In genomic region chr3:14921034-14921616, GRCh38 we compare ENCODE assay signal across 7 cellular contexts. TPM values are rescaled to one million over a fixed set of nuclear protein-coding genes. Genes with fewer than 3 reads are reported as not detected.
DNase-seq lines count a peak whose midpoint lies in the region; ATAC-seq and TF ChIP-seq lines count a peak whose summit lies in the region.

No MANE protein-coding gene starts in this region.

- no peak overlapping the region for H3K4me2 ChIP-seq in mammary epithelial cell (ENCODE audit: insufficient read depth, low read depth, low read length)

- H3K27me3 Mint-ChIP-seq in activated B cell treated with CpG ODN at 0.5 μM for 24 hours, result peaks cover 5% of the 10 kb centered on the region

- dilution Hi-C loops in mammary epithelial cell (cut with HindIII; ENCODE audit: low sequenced_read_pairs), result loop anchor here (5.0 kb wide), 1 partner anchor 134 kb away; no protein-coding TSS in a partner anchor

- H3K27ac Mint-ChIP-seq in activated B cell treated with CpG ODN at 0.5 μM for 24 hours, result no peak overlapping the region

- H3K9me3 ChIP-seq in mammary epithelial cell (replicated peaks; ENCODE audit: insufficient read depth, low read length), result no peaks in the 10 kb centered on the region

- intact Hi-C loops in activated B cell treated with CpG ODN at 0.5 μM for 24 hours (cut with micrococcal nuclease) (loop anchor here (1.0 to 2.0 kb wide), 6 partner anchors 130 to 1025 kb away; no protein-coding TSS in a partner anchor), mammary epithelial cell (cut with micrococcal nuclease) (loop anchor here (1.0 to 5.0 kb wide), 7 partner anchors 130 to 1264 kb away; no protein-coding TSS in a partner anchor)

- no peaks in the 10 kb centered on the region for H3K36me3 ChIP-seq in mammary epithelial cell (ENCODE audit: insufficient read depth, low read length)

- H3K36me3 Mint-ChIP-seq in activated B cell treated with CpG ODN at 0.5 μM for 24 hours (ENCODE audit: low read depth), result no peaks in the 10 kb centered on the region

- H3K27me3 ChIP-seq in mammary epithelial cell (ENCODE audit: insufficient read depth, low read length), result peaks cover 4% of the 10 kb centered on the region

- in situ Hi-C loops in GM13976 (cut with MboI; ENCODE audit: low sequenced_read_pairs, unreplicated experiment) (loop anchor here (10.0 to 25.0 kb wide), 2 partner anchors 126 to 259 kb away; partner anchors contain the start of gene CCDC174), mammary epithelial cell (cut with MboI; ENCODE audit: low sequenced_read_pairs in 2 of 2) (loop anchor here (10.0 to 25.0 kb wide), 4 partner anchors 114 to 409 kb away; partner anchors contain the start of gene C3orf20 (in 2 of the 2))

- POLR2A ChIA-PET in activated B cell treated with CpG ODN at 0.5 μM for 24 hours (lab: Charles Lee), result interaction anchor here (0.9 to 1.1 kb wide), 2 partner anchors 26 to 27 kb away, joined by 3 read pairs; no protein-coding TSS in a partner anchor

- no peak overlapping the region for H3K4me3 ChIP-seq in mammary epithelial cell (replicated peaks in 1 of 3; ENCODE audit: insufficient read depth in 1 of 3, low read depth in 2 of 3, low read length in 3 of 3)

- no peaks in the 10 kb centered on the region for H3K4me1 Mint-ChIP-seq in activated B cell treated with CpG ODN at 0.5 μM for 24 hours

- H3K4me1 ChIP-seq in mammary epithelial cell (ENCODE audit: insufficient read depth, low read length), result peaks cover 5% of the 10 kb centered on the region

- DNase-seq in GM13976 (ENCODE audit: low spot score) (peak; percentile 88), NCI-H2227 (lab: John Stamatoyannopoulos, UW; ENCODE audit: unreplicated experiment) (peak; percentile 86), activated B cell treated with CpG ODN at 0.5 μM for 24 hours (peak; percentile 72), mammary epithelial cell (peak; percentile 69), islet precursor cell (peak; percentile 93)
- DNase-seq in stimulated activated CD4-positive, alpha-beta T cell treated with anti-CD3 and anti-CD28 coated beads, Interleukin-15, amount 100 ng/mL, for 48 hours (ENCODE audit: low read depth in 2 of 2), result peak; percentile 69 to 70

- ATAC-seq in HG03039 (IDR thresholded peaks at IDR 0.05; ENCODE audit: unreplicated experiment) (peak; percentile 49), activated B cell treated with CpG ODN at 0.5 μM for 24 hours (ENCODE audit: low read depth) (peak; percentile 98)

- TF ChIP-seq CTCF in GM13976 (IDR thresholded peaks at IDR 0.05; ENCODE audit: borderline replicate concordance, control extremely low read depth, extremely low read depth, insufficient read depth, missing control alignments) (peak; percentile 90), activated B cell treated with CpG ODN at 0.5 μM for 24 hours (IDR thresholded peaks at IDR 0.05) (peak; percentile 40), mammary epithelial cell (conservative IDR thresholded peaks at IDR 0.05 in 1 of 2, IDR thresholded peaks at IDR 0.05 in 1 of 2; ENCODE audit: extremely low read depth in 1 of 2, insufficient read depth in 1 of 2, low read depth in 1 of 2, low read length in 2 of 2) (peak; percentile 85 to 99)

- H3K27ac ChIP-seq in mammary epithelial cell (ENCODE audit: insufficient read depth, low read depth, low read length), result no peak overlapping the region

- WGBS in mammary epithelial cell (ENCODE audit: low coverage, missing lambda C conversion rate), result 13% methylated on average over 10 of the region's 10 CpGs

- H4K20me1 ChIP-seq in mammary epithelial cell (ENCODE audit: insufficient read depth, low read length), result no peaks in the 10 kb centered on the region

- BruUV-seq in mammary epithelial cell (replicated peaks; lab: Mats Ljungman, UMichigan), result no TSS peak

- H2AFZ ChIP-seq in mammary epithelial cell (ENCODE audit: low read depth, low read length), result peak overlapping the region; percentile 10

- CTCF ChIA-PET in activated B cell treated with CpG ODN at 0.5 μM for 24 hours (lab: Charles Lee), result interaction anchor here (0.5 to 3.2 kb wide), 22 partner anchors 11 to 1264 kb away, joined by 3 to 39 read pairs (median 4); partner anchors contain the start of gene CCDC174
- CTCF ChIA-PET in mammary epithelial cell (lab: Charles Lee; ENCODE audit: low non-redundant PET), result interaction anchor here (0.6 to 1.0 kb wide), 2 partner anchors 130 to 717 kb away, joined by 3 read pairs; no protein-coding TSS in a partner anchor

- H3K9ac ChIP-seq in mammary epithelial cell (ENCODE audit: insufficient read depth, low read length), result no peak overlapping the region

- H3K79me2 ChIP-seq in mammary epithelial cell (ENCODE audit: insufficient read depth, low read length), result no peaks in the 10 kb centered on the region

- no peaks in the 10 kb centered on the region for H3K9me3 Mint-ChIP-seq in activated B cell treated with CpG ODN at 0.5 μM for 24 hours

- no peak overlapping the region for H3K4me3 Mint-ChIP-seq in activated B cell treated with CpG ODN at 0.5 μM for 24 hours

RNA-seq across cellular contexts. Expression of gene NR2C2, which starts 26.3 kb away (rescaled TPM):
- total RNA-seq in activated B cell treated with CpG ODN at 0.5 μM for 24 hours, result 55.0 and 55.4 TPM in 2 replicates
- 10 to 100 TPM; 27.0 to 32.7 TPM for total RNA-seq in mammary epithelial cell
- polyA plus RNA-seq in mammary epithelial cell, result 12.0 TPM
- 31.9 TPM for polyA minus RNA-seq in mammary epithelial cell

Comparison
In these comparisons a context has a peak if more than half of its experiments do, and no peak if none do; other contexts are left out.
1. CTCF ChIP-seq: peak in every context shown above with its lines; median percentile 92 in mammary epithelial cell; 90 in GM13976; 40 in activated B cell treated with CpG ODN at 0.5 μM for 24 hours.